In genomic region chr3:135596563-135596962, GRCh38 we compare ENCODE assay signal across 28 cellular contexts.
"Had no signal": no experiment of that assay in that cellular context is flagged by ENCODE, and none has a peak within 500 bp of the region (broad histone marks: within the 10 kb centered on the region; RNA-seq: fewer than 3 reads in every experiment).

No MANE protein-coding gene starts in this region.

- H3K27me3 Mint-ChIP-seq: stimulated activated memory B cell treated with anti-CD40 and anti-IgM and Interleukin-4, amounts not matched to agents 10 μg/mL and 1 μg/mL and 100 μg/mL, for 72 hours; stimulated activated naive CD8-positive, alpha-beta T cell treated with anti-CD3 and anti-CD28 coated beads, Interleukin-15, amount 100 ng/mL, for 72 hours; stimulated activated naive CD8-positive, alpha-beta T cell treated with anti-CD3 and anti-CD28 coated beads, Interleukin-15, Interleukin-2, amounts not matched to agents 100 ng/mL and 50 ng/mL, for 24 hours had no signal

- H3K27ac ChIP-seq: stomach, suprapubic skin, testis, thoracic aorta, thyroid gland, tibial artery, tibial nerve, transverse colon, upper lobe of left lung, upper lobe of right lung, uterus, vagina had no signal

- DNase-seq: stimulated activated CD4-positive, alpha-beta T cell treated with anti-CD3 and anti-CD28 coated beads, Interleukin-2, amount 100 ng/mL, for 48 hours; stimulated activated CD4-positive, alpha-beta T cell treated with anti-CD3 and anti-CD28 coated beads, Interleukin-4, amount 100 ng/mL, for 1 hour; stimulated activated CD4-positive, alpha-beta T cell treated with anti-CD3 and anti-CD28 coated beads, Interleukin-4, amount 100 ng/mL, for 24 hours; stimulated activated CD4-positive, alpha-beta T cell treated with anti-CD3 and anti-CD28 coated beads, Interleukin-4, amount 100 ng/mL, for 4 hours; stimulated activated CD8-positive, alpha-beta memory T cell treated with anti-CD3 and anti-CD28 coated beads, Interleukin-4, amount 100 ng/mL, for 48 hours; stimulated activated naive B cell treated with anti-CD40 and anti-IgM and Interleukin-4, amounts not matched to agents 10 μg/mL and 1 μg/mL and 100 μg/mL, for 72 hours; stimulated activated naive CD4-positive, alpha-beta T cell; stimulated activated naive CD4-positive, alpha-beta T cell treated with Interleukin-2 at 50 U/mL for 16 hours; stimulated activated naive CD8-positive, alpha-beta T cell treated with anti-CD3 and anti-CD28 coated beads, Interleukin-15, amount 100 ng/mL, for 72 hours; stimulated activated naive CD8-positive, alpha-beta T cell treated with anti-CD3 and anti-CD28 coated beads, Interleukin-15, Interleukin-2, amounts not matched to agents 100 U/mL and 50 U/mL, for 24 hours; stomach; substantia nigra; testis; thyroid gland; tibial artery; transverse colon; trophoblast cell; upper lobe of left lung; upper lobe of right lung; uterus had no signal

- H3K4me3 Mint-ChIP-seq: stimulated activated effector memory CD8-positive, alpha-beta T cell treated with anti-CD3 and anti-CD28 coated beads, Interleukin-12 subunit alpha, Interleukin-12 subunit beta, amount 100 ng/mL, for 72 hours; stimulated activated memory B cell treated with anti-CD40 and anti-IgM and Interleukin-4, amounts not matched to agents 10 μg/mL and 1 μg/mL and 100 μg/mL, for 72 hours; stimulated activated naive B cell treated with anti-CD40 and anti-IgM and Interleukin-4, amounts not matched to agents 10 μg/mL and 1 μg/mL and 100 μg/mL, for 72 hours; stimulated activated naive CD8-positive, alpha-beta T cell treated with anti-CD3 and anti-CD28 coated beads, Interleukin-15, amount 100 ng/mL, for 72 hours; stimulated activated naive CD8-positive, alpha-beta T cell treated with anti-CD3 and anti-CD28 coated beads, Interleukin-15, Interleukin-2, amounts not matched to agents 100 ng/mL and 50 ng/mL, for 24 hours; type B pancreatic cell had no signal

- H3K9me3 ChIP-seq: suprapubic skin, testis, thoracic aorta, thyroid gland, transverse colon, upper lobe of left lung, upper lobe of right lung, uterus, vagina had no signal

- H3K27ac Mint-ChIP-seq: stimulated activated effector memory CD8-positive, alpha-beta T cell treated with anti-CD3 and anti-CD28 coated beads, Interleukin-12 subunit alpha, Interleukin-12 subunit beta, amount 100 ng/mL, for 72 hours; stimulated activated memory B cell treated with anti-CD40 and anti-IgM and Interleukin-4, amounts not matched to agents 10 μg/mL and 1 μg/mL and 100 μg/mL, for 72 hours; stimulated activated naive B cell treated with anti-CD40 and anti-IgM and Interleukin-4, amounts not matched to agents 10 μg/mL and 1 μg/mL and 100 μg/mL, for 72 hours; stimulated activated naive CD8-positive, alpha-beta T cell treated with anti-CD3 and anti-CD28 coated beads, Interleukin-15, amount 100 ng/mL, for 72 hours; stimulated activated naive CD8-positive, alpha-beta T cell treated with anti-CD3 and anti-CD28 coated beads, Interleukin-15, Interleukin-2, amounts not matched to agents 100 ng/mL and 50 ng/mL, for 24 hours; type B pancreatic cell had no signal

- H3K9me3 Mint-ChIP-seq: type B pancreatic cell had no signal

- ATAC-seq: stimulated activated effector memory CD8-positive, alpha-beta T cell treated with anti-CD3 and anti-CD28 coated beads, Interleukin-12 subunit alpha, Interleukin-12 subunit beta, amount 100 ng/mL, for 72 hours; stimulated activated memory B cell treated with anti-CD40 and anti-IgM and Interleukin-4, amounts not matched to agents 10 μg/mL and 1 μg/mL and 100 μg/mL, for 72 hours; stimulated activated naive B cell treated with anti-CD40 and anti-IgM and Interleukin-4, amounts not matched to agents 10 μg/mL and 1 μg/mL and 100 μg/mL, for 72 hours; stimulated activated naive CD8-positive, alpha-beta T cell treated with anti-CD3 and anti-CD28 coated beads, Interleukin-15, amount 100 ng/mL, for 72 hours; stimulated activated naive CD8-positive, alpha-beta T cell treated with anti-CD3 and anti-CD28 coated beads, Interleukin-15, Interleukin-2, amounts not matched to agents 100 U/mL and 50 U/mL, for 24 hours; upper lobe of right lung had no signal

- H3K4me1 Mint-ChIP-seq: stimulated activated effector memory CD8-positive, alpha-beta T cell treated with anti-CD3 and anti-CD28 coated beads, Interleukin-12 subunit alpha, Interleukin-12 subunit beta, amount 100 ng/mL, for 72 hours; stimulated activated memory B cell treated with anti-CD40 and anti-IgM and Interleukin-4, amounts not matched to agents 10 μg/mL and 1 μg/mL and 100 μg/mL, for 72 hours; stimulated activated naive B cell treated with anti-CD40 and anti-IgM and Interleukin-4, amounts not matched to agents 10 μg/mL and 1 μg/mL and 100 μg/mL, for 72 hours; stimulated activated naive CD8-positive, alpha-beta T cell treated with anti-CD3 and anti-CD28 coated beads, Interleukin-15, amount 100 ng/mL, for 72 hours had no signal

- H3K4me3 ChIP-seq: stomach, suprapubic skin, testis, thoracic aorta, thyroid gland, tibial artery, tibial nerve, transverse colon, upper lobe of left lung, upper lobe of right lung, uterus, vagina had no signal

- H3K36me3 Mint-ChIP-seq: stimulated activated effector memory CD8-positive, alpha-beta T cell treated with anti-CD3 and anti-CD28 coated beads, Interleukin-12 subunit alpha, Interleukin-12 subunit beta, amount 100 ng/mL, for 72 hours; stimulated activated memory B cell treated with anti-CD40 and anti-IgM and Interleukin-4, amounts not matched to agents 10 μg/mL and 1 μg/mL and 100 μg/mL, for 72 hours; type B pancreatic cell had no signal

- H3K27me3 ChIP-seq: stomach, suprapubic skin, testis, thyroid gland, tibial artery, tibial nerve, transverse colon, upper lobe of left lung, upper lobe of right lung, uterus, vagina had no signal

- H3K36me3 ChIP-seq: stomach, suprapubic skin, thoracic aorta, thyroid gland, tibial artery, tibial nerve, transverse colon, upper lobe of left lung, upper lobe of right lung, uterus, vagina had no signal
